Comparison of ENCODE assay signal across 9 cellular contexts in the genomic region with DNA sequence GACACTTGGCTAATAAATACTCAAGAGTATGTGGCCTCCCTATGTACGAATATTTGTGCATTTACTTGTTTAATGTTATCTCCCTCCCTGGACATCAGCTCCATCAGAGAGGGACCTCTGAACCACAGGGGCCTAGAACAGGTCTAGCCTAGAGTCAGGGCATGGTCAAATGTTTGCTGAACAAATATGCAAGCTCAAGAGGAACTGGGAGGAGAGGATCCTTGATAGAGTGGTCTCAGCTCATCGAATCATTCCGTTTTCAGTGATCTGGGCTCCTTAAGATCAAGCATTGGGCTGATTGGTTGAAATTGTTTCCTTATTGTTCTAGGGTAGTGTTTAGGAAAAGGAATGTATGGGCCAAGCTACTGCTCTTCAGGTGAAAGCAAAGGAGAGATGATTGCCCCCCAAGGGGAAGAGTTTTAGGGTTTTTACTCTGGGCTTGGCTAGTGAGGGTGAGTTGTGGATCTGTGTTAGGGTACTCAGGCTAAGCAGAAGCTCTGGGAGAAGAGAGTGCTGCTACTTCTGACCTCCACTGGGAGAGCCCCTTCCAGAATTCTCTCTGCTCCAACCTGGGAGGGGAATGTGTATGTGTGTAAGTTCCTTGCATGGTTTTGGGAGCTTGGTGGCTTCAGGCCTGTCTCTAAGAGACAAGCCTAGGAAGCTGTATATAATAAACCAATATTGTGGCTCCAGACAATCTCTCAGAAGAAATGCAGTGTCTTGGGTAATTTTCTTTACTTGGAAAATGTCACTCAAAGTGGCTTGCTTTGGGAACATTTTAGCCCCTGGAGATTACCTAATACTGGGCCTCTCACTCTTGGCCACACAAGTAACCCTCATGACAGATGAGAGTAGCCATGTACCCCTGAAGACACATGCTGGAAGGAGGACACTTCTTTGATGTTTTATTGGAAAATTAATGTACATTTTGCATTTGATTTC.
DNase-seq lines count a peak whose midpoint lies in the region; ATAC-seq, FAIRE-seq and TF ChIP-seq lines count a peak whose summit lies in the region.
"Had no signal": no experiment of that assay in that cellular context is flagged by ENCODE, and none has a peak within 500 bp of the region (broad histone marks: within the 10 kb centered on the region; RNA-seq: fewer than 3 reads in every experiment).

No MANE protein-coding gene starts in this region.

- POLR2A ChIA-PET in activated CD8-positive, alpha-beta T cell treated with anti-CD3 and anti-CD28 coated beads, Interleukin-2, amount 10 ng/mL, durations not matched to agents 7 days and 5 days (lab: Charles Lee) = no interaction called here

- H3K27me3 ChIP-seq in body of pancreas = no peaks in the 10 kb centered on the region

- no peak overlapping the region for H3K4me3 ChIP-seq in body of pancreas

- CTCF ChIA-PET in activated CD8-positive, alpha-beta T cell treated with anti-CD3 and anti-CD28 coated beads, Interleukin-2, amount 10 ng/mL, durations not matched to agents 7 days and 5 days (lab: Charles Lee) = interaction anchor here (0.8 kb wide), 1 partner anchor 156 kb away, joined by 3 read pairs; no protein-coding TSS in a partner anchor

- H3K4me1 ChIP-seq in body of pancreas = no peaks in the 10 kb centered on the region

- TF ChIP-seq CTCF in body of pancreas (IDR thresholded peaks at IDR 0.05) = no peak

- no peak for DNase-seq in GM18507 (ENCODE audit: extremely low spot score, insufficient read length, low read depth)
- no peak for DNase-seq in activated CD8-positive, alpha-beta T cell treated with anti-CD3 and anti-CD28 coated beads, Interleukin-2, amount 10 ng/mL, durations not matched to agents 7 days and 5 days
- DNase-seq in NCI-H187 (lab: John Stamatoyannopoulos, UW) = no peak
- DNase-seq in hippocampal formation (lab: John Stamatoyannopoulos, UW) = no peak
- DNase-seq in iPS-NIHi7 (ENCODE audit: extremely low spot score) = no peak
- no peak for DNase-seq in body of pancreas
- DNase-seq: NCI-H1105 treated with DMSO at 0.1 percent for 48 hours had no signal

- no peak for TF ChIP-seq POLR2A in body of pancreas (IDR thresholded peaks at IDR 0.05)

- peaks cover 0 to 7% (median 0%) of the 10 kb centered on the region in 3 donors for H3K9me3 ChIP-seq in body of pancreas

- intact Hi-C loops in body of pancreas (cut with DNase I) = no loop called here

- peak; percentile 56 for FAIRE-seq in GM18507 (lab: Jason Lieb, UNC)

- H3K27ac Mint-ChIP-seq in activated CD8-positive, alpha-beta T cell treated with anti-CD3 and anti-CD28 coated beads, Interleukin-2, amount 10 ng/mL, durations not matched to agents 7 days and 5 days = no peak overlapping the region

- WGBS in body of pancreas, 2 donors = 44 to 63% methylated on average over 3 of the region's 3 CpGs

- ATAC-seq in GM19468 (IDR thresholded peaks at IDR 0.05; ENCODE audit: extremely low read depth, unreplicated experiment) (peak; percentile 1), HG03039 (IDR thresholded peaks at IDR 0.05; ENCODE audit: unreplicated experiment) (peak; percentile 22), body of pancreas (no peak)
- ATAC-seq in activated CD8-positive, alpha-beta T cell treated with anti-CD3 and anti-CD28 coated beads, Interleukin-2, amount 10 ng/mL, durations not matched to agents 7 days and 5 days = peak; percentile 50

- no peaks in the 10 kb centered on the region for H3K36me3 ChIP-seq in body of pancreas (replicated peaks in 1 of 2; ENCODE audit: insufficient read depth in 1 of 2, low read depth in 2 of 2)

- peaks cover 3% of the 10 kb centered on the region for H3K9me3 Mint-ChIP-seq in activated CD8-positive, alpha-beta T cell treated with anti-CD3 and anti-CD28 coated beads, Interleukin-2, amount 10 ng/mL, durations not matched to agents 7 days and 5 days (ENCODE audit: insufficient read depth)

- H3K27me3 Mint-ChIP-seq in activated CD8-positive, alpha-beta T cell treated with anti-CD3 and anti-CD28 coated beads, Interleukin-2, amount 10 ng/mL, durations not matched to agents 7 days and 5 days (ENCODE audit: low read depth) = peaks cover 7% of the 10 kb centered on the region

- no peaks in the 10 kb centered on the region for H3K36me3 Mint-ChIP-seq in activated CD8-positive, alpha-beta T cell treated with anti-CD3 and anti-CD28 coated beads, Interleukin-2, amount 10 ng/mL, durations not matched to agents 7 days and 5 days (ENCODE audit: low read depth)

- no peak overlapping the region for H3K4me3 Mint-ChIP-seq in activated CD8-positive, alpha-beta T cell treated with anti-CD3 and anti-CD28 coated beads, Interleukin-2, amount 10 ng/mL, durations not matched to agents 7 days and 5 days

- peaks cover 14% of the 10 kb centered on the region for H3K4me1 Mint-ChIP-seq in activated CD8-positive, alpha-beta T cell treated with anti-CD3 and anti-CD28 coated beads, Interleukin-2, amount 10 ng/mL, durations not matched to agents 7 days and 5 days (ENCODE audit: low read depth)

- H3K27ac ChIP-seq in body of pancreas = no peak overlapping the region
